Comparison of ENCODE assay signal across 17 cellular contexts in the genomic region with DNA sequence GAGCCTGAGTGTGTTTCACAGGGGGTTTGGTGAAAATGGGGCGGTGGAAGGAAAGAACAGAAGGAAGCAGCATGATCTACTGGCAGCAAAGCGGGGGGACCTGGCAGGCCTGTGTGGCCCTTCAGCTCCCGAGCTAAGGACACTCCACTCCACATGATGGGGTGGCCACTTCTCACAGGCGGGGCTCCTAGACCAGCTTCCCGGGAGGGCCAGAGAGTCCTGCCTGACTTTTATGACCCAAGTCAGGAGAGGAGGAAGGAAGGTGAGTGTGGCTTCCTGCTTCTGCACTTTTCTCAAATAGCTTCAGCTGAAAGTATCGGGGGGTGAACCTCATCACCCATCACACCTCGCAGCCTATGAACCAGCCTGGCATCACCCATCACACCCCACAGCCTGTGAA.
DNase-seq lines count a peak whose midpoint lies in the region; ATAC-seq and TF ChIP-seq lines count a peak whose summit lies in the region.
"Had no signal": no experiment of that assay in that cellular context is flagged by ENCODE, and none has a peak within 500 bp of the region (broad histone marks: within the 10 kb centered on the region; RNA-seq: fewer than 3 reads in every experiment).

No MANE protein-coding gene starts in this region.

- H4K20me1 ChIP-seq in SK-N-SH (ENCODE audit: insufficient read depth) = no peaks in the 10 kb centered on the region
- H4K20me1 ChIP-seq: BLaER1 treated with 17β-estradiol and CSF1 and Interleukin-3, amounts not matched to agents 10 nM and 100 nM had no signal

- intact Hi-C loops in left cardiac atrium (cut with DNase I) = no loop called here

- no peaks in the 10 kb centered on the region for H3K27me3 ChIP-seq in SK-N-SH (ENCODE audit: insufficient read depth)

- H3K9ac ChIP-seq in SK-N-SH = no peak overlapping the region
- H3K9ac ChIP-seq: BLaER1 treated with 17β-estradiol and CSF1 and Interleukin-3, amounts not matched to agents 10 nM and 100 nM had no signal

- H3K4me1 Mint-ChIP-seq in progenitor cell of endocrine pancreas (ENCODE audit: low read depth) = peaks cover 11% of the 10 kb centered on the region

- H3F3A ChIP-seq in SK-N-SH (replicated peaks; ENCODE audit: insufficient read depth) = no peaks in the 10 kb centered on the region

- WGBS in SK-N-SH (ENCODE audit: low lambda C conversion rate) = 42% methylated on average over 3 of the region's 7 CpGs

- H3K27ac ChIP-seq in SK-N-SH (ENCODE audit: low read depth in 2 of 2, low read length in 1 of 2) = no peak overlapping the region
- H3K27ac ChIP-seq: 22Rv1; A549; BLaER1 treated with 17β-estradiol and CSF1 and Interleukin-3, amounts not matched to agents 10 nM and 100 nM had no signal

- CTCF ChIA-PET in SK-N-SH (lab: Yijun Ruan, JAX) = interaction anchor here (2.1 kb wide), 1 partner anchor 10 kb away, joined by 6 read pairs; no protein-coding TSS in a partner anchor

- no peaks in the 10 kb centered on the region for H3K9me3 ChIP-seq in SK-N-SH
- H3K9me3 ChIP-seq: A549; BLaER1 treated with 17β-estradiol and CSF1 and Interleukin-3, amounts not matched to agents 10 nM and 100 nM had no signal

- POLR2A ChIA-PET in SK-N-SH (lab: Yijun Ruan, JAX) = interaction anchor here (0.7 kb wide), 1 partner anchor 25 kb away, joined by 3 read pairs; no protein-coding TSS in a partner anchor

- no peak for TF ChIP-seq CTCF in SK-N-SH (IDR thresholded peaks at IDR 0.05)
- TF ChIP-seq CTCF in progenitor cell of endocrine pancreas (IDR thresholded peaks at IDR 0.05; ENCODE audit: unreplicated experiment) = no peak

- H3K4me1 ChIP-seq in SK-N-SH (ENCODE audit: control insufficient read depth in 1 of 2, insufficient read depth in 2 of 2, low read depth in 1 of 2, low read length in 1 of 2) = peaks cover 0 to 4% of the 10 kb centered on the region in 2 experiments; a peak in 1 of 4 replicates
- H3K4me1 ChIP-seq: A549 had no signal

- no peak overlapping the region for H3K4me3 Mint-ChIP-seq in progenitor cell of endocrine pancreas (ENCODE audit: low read depth)
- H3K4me3 Mint-ChIP-seq: CD8-positive, alpha-beta T cell; H9 had no signal

- no peaks in the 10 kb centered on the region for H3K79me2 ChIP-seq in SK-N-SH (ENCODE audit: insufficient read depth)

- peak; percentile 14 for DNase-seq in SK-N-SH
- peak; percentile 12 for DNase-seq in left lobe of liver (ENCODE audit: low spot score)
- no peak for DNase-seq in progenitor cell of endocrine pancreas (ENCODE audit: low spot score, unreplicated experiment)
- no peak for DNase-seq in ecto neural progenitor cell (ENCODE audit: low spot score)
- DNase-seq in left cardiac atrium = no peak
- DNase-seq: Calu3, DMS79 treated with DMSO at 0.1 percent for 48 hours, GF-D8, GOT3, H9 had no signal

- no peak overlapping the region for H2AFZ ChIP-seq in SK-N-SH (ENCODE audit: low read depth)

- H3K9me2 ChIP-seq in SK-N-SH = no peaks in the 10 kb centered on the region

- H3K27ac Mint-ChIP-seq in progenitor cell of endocrine pancreas = peak overlapping the region; percentile 21
- H3K27ac Mint-ChIP-seq: CD8-positive, alpha-beta T cell had no signal

- H3K9me3 Mint-ChIP-seq in progenitor cell of endocrine pancreas (ENCODE audit: low read depth) = no peaks in the 10 kb centered on the region
- H3K9me3 Mint-ChIP-seq: CD8-positive, alpha-beta T cell; H9; IgD-negative memory B cell had no signal

- no peaks in the 10 kb centered on the region for H3K36me3 ChIP-seq in SK-N-SH (replicated peaks in 1 of 2; ENCODE audit: control insufficient read depth in 1 of 2, insufficient read depth in 2 of 2, low read length in 1 of 2)
- H3K36me3 ChIP-seq: BLaER1 treated with 17β-estradiol and CSF1 and Interleukin-3, amounts not matched to agents 10 nM and 100 nM had no signal

- no peaks in the 10 kb centered on the region for H3K36me3 Mint-ChIP-seq in progenitor cell of endocrine pancreas (ENCODE audit: insufficient read depth)
- H3K36me3 Mint-ChIP-seq: CD8-positive, alpha-beta T cell; IgD-negative memory B cell had no signal

- H3K4me2 ChIP-seq in SK-N-SH = no peak overlapping the region
- H3K4me2 ChIP-seq: A549 had no signal

- TF ChIP-seq EP300 in SK-N-SH (IDR thresholded peaks at IDR 0.05; ENCODE audit: borderline replicate concordance in 1 of 2, low read depth in 1 of 2, low read length in 1 of 2) = no peak

- no peak overlapping the region for H3K4me3 ChIP-seq in SK-N-SH (ENCODE audit: low read depth in 2 of 2, low read length in 1 of 2)
- H3K4me3 ChIP-seq: A549; BLaER1 treated with 17β-estradiol and CSF1 and Interleukin-3, amounts not matched to agents 10 nM and 100 nM had no signal

- ATAC-seq in SK-N-SH treated with all-trans-retinoic acid at 6 μM for 48 hours (no peak), left lobe of liver (no peak), left cardiac atrium (no peak), GM21526 (IDR thresholded peaks at IDR 0.05; ENCODE audit: low FRiP score, unreplicated experiment) (no peak)
- ATAC-seq: A549; CD8-positive, alpha-beta T cell had no signal

- H3K27me3 Mint-ChIP-seq in progenitor cell of endocrine pancreas = peaks cover 27% of the 10 kb centered on the region

- no peak for TF ChIP-seq RAD21 in SK-N-SH (IDR thresholded peaks at IDR 0.05; ENCODE audit: low read length)

TF ChIP-seq in SK-N-SH, 30 proteins besides CTCF, POLR2A, EP300 and RAD21 (continues in another document):
- TF ChIP-seq EZH2phosphoT487 (IDR thresholded peaks at IDR 0.05; ENCODE audit: borderline replicate concordance, low read depth) (no peak), POLR2AphosphoS5 (IDR thresholded peaks at IDR 0.05; ENCODE audit: low read depth, low read length) (no peak), TCF12 (IDR thresholded peaks at IDR 0.05) (no peak), SIN3A (IDR thresholded peaks at IDR 0.05; ENCODE audit: borderline replicate concordance, low read depth, low read length) (no peak), TAF1 (IDR thresholded peaks at IDR 0.05; ENCODE audit: borderline replicate concordance, low read depth, low read length) (no peak), TEAD4 (IDR thresholded peaks at IDR 0.05; ENCODE audit: borderline replicate concordance, insufficient read depth) (no peak)
- TF ChIP-seq, protein P1, sequence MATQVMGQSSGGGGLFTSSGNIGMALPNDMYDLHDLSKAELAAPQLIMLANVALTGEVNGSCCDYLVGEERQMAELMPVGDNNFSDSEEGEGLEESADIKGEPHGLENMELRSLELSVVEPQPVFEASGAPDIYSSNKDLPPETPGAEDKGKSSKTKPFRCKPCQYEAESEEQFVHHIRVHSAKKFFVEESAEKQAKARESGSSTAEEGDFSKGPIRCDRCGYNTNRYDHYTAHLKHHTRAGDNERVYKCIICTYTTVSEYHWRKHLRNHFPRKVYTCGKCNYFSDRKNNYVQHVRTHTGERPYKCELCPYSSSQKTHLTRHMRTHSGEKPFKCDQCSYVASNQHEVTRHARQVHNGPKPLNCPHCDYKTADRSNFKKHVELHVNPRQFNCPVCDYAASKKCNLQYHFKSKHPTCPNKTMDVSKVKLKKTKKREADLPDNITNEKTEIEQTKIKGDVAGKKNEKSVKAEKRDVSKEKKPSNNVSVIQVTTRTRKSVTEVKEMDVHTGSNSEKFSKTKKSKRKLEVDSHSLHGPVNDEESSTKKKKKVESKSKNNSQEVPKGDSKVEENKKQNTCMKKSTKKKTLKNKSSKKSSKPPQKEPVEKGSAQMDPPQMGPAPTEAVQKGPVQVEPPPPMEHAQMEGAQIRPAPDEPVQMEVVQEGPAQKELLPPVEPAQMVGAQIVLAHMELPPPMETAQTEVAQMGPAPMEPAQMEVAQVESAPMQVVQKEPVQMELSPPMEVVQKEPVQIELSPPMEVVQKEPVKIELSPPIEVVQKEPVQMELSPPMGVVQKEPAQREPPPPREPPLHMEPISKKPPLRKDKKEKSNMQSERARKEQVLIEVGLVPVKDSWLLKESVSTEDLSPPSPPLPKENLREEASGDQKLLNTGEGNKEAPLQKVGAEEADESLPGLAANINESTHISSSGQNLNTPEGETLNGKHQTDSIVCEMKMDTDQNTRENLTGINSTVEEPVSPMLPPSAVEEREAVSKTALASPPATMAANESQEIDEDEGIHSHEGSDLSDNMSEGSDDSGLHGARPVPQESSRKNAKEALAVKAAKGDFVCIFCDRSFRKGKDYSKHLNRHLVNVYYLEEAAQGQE (IDR thresholded peaks at IDR 0.05; ENCODE audit: low read depth, low read length) = no peak

TF ChIP-seq in SK-N-SH treated with all-trans-retinoic acid at 6 μM for 48 hours, 23 proteins besides CTCF, POLR2A, EP300 and RAD21 (continues in another document):
- TF ChIP-seq RARB (CRISPR knock-in tag; IDR thresholded peaks at IDR 0.05) = no peak
- no peak for TF ChIP-seq ARNTL (CRISPR knock-in tag; IDR thresholded peaks at IDR 0.05; ENCODE audit: borderline replicate concordance, low read depth)
- TF ChIP-seq, protein P2, sequence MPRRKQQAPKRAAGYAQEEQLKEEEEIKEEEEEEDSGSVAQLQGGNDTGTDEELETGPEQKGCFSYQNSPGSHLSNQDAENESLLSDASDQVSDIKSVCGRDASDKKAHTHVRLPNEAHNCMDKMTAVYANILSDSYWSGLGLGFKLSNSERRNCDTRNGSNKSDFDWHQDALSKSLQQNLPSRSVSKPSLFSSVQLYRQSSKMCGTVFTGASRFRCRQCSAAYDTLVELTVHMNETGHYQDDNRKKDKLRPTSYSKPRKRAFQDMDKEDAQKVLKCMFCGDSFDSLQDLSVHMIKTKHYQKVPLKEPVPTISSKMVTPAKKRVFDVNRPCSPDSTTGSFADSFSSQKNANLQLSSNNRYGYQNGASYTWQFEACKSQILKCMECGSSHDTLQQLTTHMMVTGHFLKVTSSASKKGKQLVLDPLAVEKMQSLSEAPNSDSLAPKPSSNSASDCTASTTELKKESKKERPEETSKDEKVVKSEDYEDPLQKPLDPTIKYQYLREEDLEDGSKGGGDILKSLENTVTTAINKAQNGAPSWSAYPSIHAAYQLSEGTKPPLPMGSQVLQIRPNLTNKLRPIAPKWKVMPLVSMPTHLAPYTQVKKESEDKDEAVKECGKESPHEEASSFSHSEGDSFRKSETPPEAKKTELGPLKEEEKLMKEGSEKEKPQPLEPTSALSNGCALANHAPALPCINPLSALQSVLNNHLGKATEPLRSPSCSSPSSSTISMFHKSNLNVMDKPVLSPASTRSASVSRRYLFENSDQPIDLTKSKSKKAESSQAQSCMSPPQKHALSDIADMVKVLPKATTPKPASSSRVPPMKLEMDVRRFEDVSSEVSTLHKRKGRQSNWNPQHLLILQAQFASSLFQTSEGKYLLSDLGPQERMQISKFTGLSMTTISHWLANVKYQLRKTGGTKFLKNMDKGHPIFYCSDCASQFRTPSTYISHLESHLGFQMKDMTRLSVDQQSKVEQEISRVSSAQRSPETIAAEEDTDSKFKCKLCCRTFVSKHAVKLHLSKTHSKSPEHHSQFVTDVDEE (CRISPR knock-in tag; IDR thresholded peaks at IDR 0.05) = no peak
- no peak for TF ChIP-seq TCF4 (CRISPR knock-in tag; IDR thresholded peaks at IDR 0.05; ENCODE audit: borderline replicate concordance)
- no peak for TF ChIP-seq TOX (CRISPR knock-in tag; IDR thresholded peaks at IDR 0.05; ENCODE audit: borderline replicate concordance)
- TF ChIP-seq ISL1 (CRISPR knock-in tag; IDR thresholded peaks at IDR 0.05) = no peak
- no peak for TF ChIP-seq ZNF70 (CRISPR knock-in tag; IDR thresholded peaks at IDR 0.05)

Comparison
In these comparisons a context has a peak if more than half of its experiments do, and no peak if none do; other contexts are left out.
1. DNase-seq: peak in SK-N-SH (single experiment) and left lobe of liver (single experiment); none in progenitor cell of endocrine pancreas (single experiment), ecto neural progenitor cell (single experiment) and left cardiac atrium (single experiment).